Comparison of ENCODE assay signal across 11 cellular contexts in the genomic region with DNA sequence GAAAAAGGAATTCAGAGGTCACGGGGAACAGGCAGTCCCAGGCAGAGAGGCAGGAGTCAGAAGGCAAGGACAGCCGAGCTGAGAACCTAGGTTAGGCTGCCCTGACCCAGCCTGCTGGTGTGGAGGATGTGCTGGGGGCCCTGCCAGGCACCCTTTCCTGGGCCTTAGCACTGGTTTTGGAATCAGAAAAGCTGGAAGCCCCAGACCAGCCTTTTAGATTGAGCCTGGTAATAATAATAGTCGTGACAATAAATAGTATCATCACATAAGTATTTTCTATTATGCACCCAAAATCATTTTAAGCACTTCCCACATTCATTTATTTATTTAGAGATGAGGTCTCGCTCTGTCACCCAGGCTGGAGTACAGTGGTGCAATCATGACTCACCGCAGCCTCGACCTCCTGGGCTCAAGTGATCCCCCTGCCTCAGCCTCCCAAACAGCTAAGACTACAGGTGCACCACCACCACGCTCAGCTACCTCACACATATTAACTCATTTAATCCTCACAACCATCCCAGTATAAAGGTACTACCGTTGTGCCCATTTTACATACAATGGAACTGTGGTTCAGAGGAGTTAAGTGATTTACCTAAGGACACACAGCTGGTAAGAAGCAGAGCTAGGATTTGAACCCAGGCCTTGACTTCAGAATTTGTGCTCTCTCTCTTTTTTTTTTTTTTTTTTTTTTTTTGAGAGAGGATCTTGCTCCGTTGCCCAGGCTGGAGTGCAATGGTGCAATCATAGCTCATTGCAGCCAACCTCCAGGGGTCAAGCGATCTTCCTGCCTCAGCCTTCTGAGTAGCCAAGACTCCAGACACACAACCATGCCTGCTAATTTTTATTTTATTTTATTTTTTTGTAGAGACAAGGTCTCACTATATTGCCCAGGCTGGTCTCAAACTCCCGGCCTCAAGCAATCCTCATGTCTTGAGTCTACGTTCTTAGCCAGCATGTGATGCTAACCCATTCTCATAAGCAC. TPM values are rescaled to one million over a fixed set of nuclear protein-coding genes. Genes with fewer than 3 reads are reported as not detected.
DNase-seq lines count a peak whose midpoint lies in the region; ATAC-seq, FAIRE-seq and TF ChIP-seq lines count a peak whose summit lies in the region.
"Had no signal": no experiment of that assay in that cellular context is flagged by ENCODE, and none has a peak within 500 bp of the region (broad histone marks: within the 10 kb centered on the region; RNA-seq: fewer than 3 reads in every experiment).

No MANE protein-coding gene starts in this region.

- peak; percentile 49 for DNase-seq in HK-2 (ENCODE audit: unreplicated experiment)
- DNase-seq in body of pancreas: no peak
- peak; percentile 68 for DNase-seq in kidney
- no peak for DNase-seq in NCI-H69 (lab: John Stamatoyannopoulos, UW)
- DNase-seq in activated naive CD4-positive, alpha-beta T cell treated with Interleukin-2 at 50 U/mL for 16 hours: no peak
- DNase-seq: retina had no signal

- TF ChIP-seq CTCF in body of pancreas (IDR thresholded peaks at IDR 0.05): no peak
- TF ChIP-seq CTCF in kidney (IDR thresholded peaks at IDR 0.05; ENCODE audit: borderline replicate concordance, extremely low read depth, insufficient read depth): no peak

- peaks cover 26% of the 10 kb centered on the region for H3K4me1 ChIP-seq in body of pancreas
- H3K4me1 ChIP-seq in kidney (ENCODE audit: control insufficient read depth in 1 of 2, insufficient read depth in 1 of 2, low read depth in 1 of 2, low read length in 2 of 2): peaks cover 28% of the 10 kb centered on the region in 2 donors
- peaks cover 30% of the 10 kb centered on the region for H3K4me1 ChIP-seq in stomach smooth muscle (ENCODE audit: control insufficient read depth, insufficient read depth, low read length)

- intact Hi-C loops in body of pancreas (cut with DNase I) (no loop called here), kidney (cut with DNase I) (no loop called here)

- H3K9ac ChIP-seq in kidney (ENCODE audit: low read length in 2 of 2) (peak overlapping the region in 1 of 2 donors; percentile 67), stomach smooth muscle (ENCODE audit: low read length in 2 of 2) (peak overlapping the region; percentile 21 to 66)

- no peak for TF ChIP-seq POLR2A in body of pancreas (IDR thresholded peaks at IDR 0.05)

- H3K36me3 ChIP-seq in body of pancreas (replicated peaks in 1 of 2; ENCODE audit: insufficient read depth in 1 of 2, low read depth in 2 of 2): no peaks in the 10 kb centered on the region
- peaks cover 1 to 2% of the 10 kb centered on the region in 2 donors for H3K36me3 ChIP-seq in kidney (ENCODE audit: control insufficient read depth in 1 of 2, insufficient read depth in 2 of 2, low read length in 2 of 2)
- peaks cover 23 to 42% of the 10 kb centered on the region in 2 donors for H3K36me3 ChIP-seq in stomach smooth muscle (ENCODE audit: control insufficient read depth in 2 of 2, insufficient read depth in 2 of 2, low read length in 2 of 2)

- ATAC-seq in body of pancreas: no peak
- no peak for ATAC-seq in HG02759 (IDR thresholded peaks at IDR 0.05; ENCODE audit: unreplicated experiment)
- ATAC-seq in HG03457 (IDR thresholded peaks at IDR 0.05; ENCODE audit: unreplicated experiment): no peak

- 83 to 89% methylated on average over 12 of the region's 12 CpGs for WGBS in body of pancreas, 2 donors

- FAIRE-seq in kidney (lab: Jason Lieb, UNC): no peak
- FAIRE-seq: G401.6 had no signal

- no peaks in the 10 kb centered on the region for H3K27me3 ChIP-seq in body of pancreas
- H3K27me3 ChIP-seq in stomach smooth muscle (ENCODE audit: control insufficient read depth in 1 of 2, insufficient read depth in 2 of 2, low read length in 2 of 2): no peaks in the 10 kb centered on the region

- no peak overlapping the region for H3K4me3 ChIP-seq in body of pancreas
- no peak overlapping the region for H3K4me3 ChIP-seq in kidney (ENCODE audit: low read length in 2 of 2)
- H3K4me3 ChIP-seq in stomach smooth muscle (ENCODE audit: low read length in 2 of 2): no peak overlapping the region

- H3K27ac ChIP-seq in body of pancreas (peak overlapping the region in 3 of 4 donors; percentile 30 to 69 (median 68)), kidney (ENCODE audit: low read depth in 2 of 2, low read length in 2 of 2) (peak overlapping the region in 1 of 2 donors; percentile 79), stomach smooth muscle (ENCODE audit: low read length) (peak overlapping the region; percentile 89)

- no peaks in the 10 kb centered on the region for H3K9me3 ChIP-seq in body of pancreas
- H3K9me3 ChIP-seq in kidney (ENCODE audit: control insufficient read depth in 1 of 2, low read length in 2 of 2): no peaks in the 10 kb centered on the region
- no peaks in the 10 kb centered on the region for H3K9me3 ChIP-seq in stomach smooth muscle (ENCODE audit: control insufficient read depth in 2 of 2, low read length in 2 of 2)

RNA-seq across cellular contexts. Expression of a gene that starts 19.7 kb away (rescaled TPM):
- total RNA-seq in body of pancreas: 10 to 100 TPM; 17.1 to 27.5 TPM
- total RNA-seq in kidney: 611 TPM
- 44.6 TPM for polyA plus RNA-seq in kidney (ENCODE audit: insufficient read depth, low read depth, low replicate concordance)
- total RNA-seq: activated CD8-positive, alpha-beta memory T cell treated with anti-CD3 and anti-CD28 coated beads for 36 hours had no signal

Comparison
In these comparisons a context has a peak if more than half of its experiments do, and no peak if none do; other contexts are left out.
1. DNase-seq: peak in HK-2 (single experiment) and kidney (single experiment); none in body of pancreas (0 of 4), NCI-H69 (single experiment) and activated naive CD4-positive, alpha-beta T cell treated with Interleukin-2 at 50 U/mL for 16 hours (single experiment).
2. RNA of a gene that starts 19.7 kb away (total RNA-seq): 611 TPM in kidney (single experiment); 17.1 to 27.5 TPM in body of pancreas; every median in the first group is over 10 times any median in the second.